8 cellular contexts compared by ENCODE assay signal in genomic region chr9:6080154-6080716, GRCh38.
DNase-seq lines count a peak whose midpoint lies in the region; ATAC-seq and TF ChIP-seq lines count a peak whose summit lies in the region.

No MANE protein-coding gene starts in this region.

- peak overlapping the region; percentile 96 for H3K27ac Mint-ChIP-seq in activated naive CD4-positive, alpha-beta T cell treated with anti-CD3 and anti-CD28 coated beads, Interleukin-2, amount 50 U/mL, for 24 hours

- no peaks in the 10 kb centered on the region for H3K27me3 ChIP-seq in suprapubic skin

- WGBS in suprapubic skin, result 23% methylated on average over 18 of the region's 18 CpGs

- H3K4me3 ChIP-seq in suprapubic skin, result peak overlapping the region; percentile 48

- TF ChIP-seq CTCF in omental fat pad (IDR thresholded peaks at IDR 0.05), result no peak
- peak in 1 of 2 donors; percentile 5 for TF ChIP-seq CTCF in suprapubic skin (IDR thresholded peaks at IDR 0.05)

- H3K27ac ChIP-seq in suprapubic skin, result peak overlapping the region; percentile 39

- no peaks in the 10 kb centered on the region for H3K36me3 ChIP-seq in suprapubic skin

- DNase-seq in COR-L47 (lab: John Stamatoyannopoulos, UW), result peak; percentile 93
- peak; percentile 83 for DNase-seq in M059J (ENCODE audit: low read depth)
- peak; percentile 67 to 72 for DNase-seq in SHP77 (lab: John Stamatoyannopoulos, UW)
- DNase-seq in globus pallidus (ENCODE audit: low spot score), result peak; percentile 55
- peak; percentile 53 for DNase-seq in omental fat pad (ENCODE audit: low spot score)
- DNase-seq in suprapubic skin (ENCODE audit: low spot score in 2 of 2), result peak; percentile 93 to 94

- TF ChIP-seq POLR2A in suprapubic skin (IDR thresholded peaks at IDR 0.05), result no peak

- ATAC-seq in GM21619 (IDR thresholded peaks at IDR 0.05; ENCODE audit: unreplicated experiment) (peak; percentile 60), omental fat pad (ENCODE audit: low FRiP score) (peak; percentile 90)

- peaks cover 3% of the 10 kb centered on the region for H3K4me1 ChIP-seq in suprapubic skin

- no peaks in the 10 kb centered on the region for H3K9me3 ChIP-seq in suprapubic skin

- no peaks in the 10 kb centered on the region for H3K36me3 Mint-ChIP-seq in activated naive CD4-positive, alpha-beta T cell treated with anti-CD3 and anti-CD28 coated beads, Interleukin-2, amount 50 U/mL, for 24 hours

- H3K27me3 Mint-ChIP-seq in activated naive CD4-positive, alpha-beta T cell treated with anti-CD3 and anti-CD28 coated beads, Interleukin-2, amount 50 U/mL, for 24 hours, result peaks cover 2% of the 10 kb centered on the region

- peak overlapping the region; percentile 88 for H3K4me3 Mint-ChIP-seq in activated naive CD4-positive, alpha-beta T cell treated with anti-CD3 and anti-CD28 coated beads, Interleukin-2, amount 50 U/mL, for 24 hours

- H3K9me3 Mint-ChIP-seq in activated naive CD4-positive, alpha-beta T cell treated with anti-CD3 and anti-CD28 coated beads, Interleukin-2, amount 50 U/mL, for 24 hours, result no peaks in the 10 kb centered on the region

- no peak for TF ChIP-seq EP300 in suprapubic skin (IDR thresholded peaks at IDR 0.05)

- peaks cover 17% of the 10 kb centered on the region for H3K4me1 Mint-ChIP-seq in activated naive CD4-positive, alpha-beta T cell treated with anti-CD3 and anti-CD28 coated beads, Interleukin-2, amount 50 U/mL, for 24 hours

Comparison
In these comparisons a context has a peak if more than half of its experiments do, and no peak if none do; other contexts are left out.
1. Peak in every context shown above with its lines: DNase-seq, ATAC-seq, H3K4me3 ChIP-seq and H3K27ac ChIP-seq.